In genomic region chr19:43462887-43463380, GRCh38 we compare ENCODE assay signal across 9 cellular contexts. TPM values are rescaled to one million over a fixed set of nuclear protein-coding genes. Genes with fewer than 3 reads are reported as not detected.
DNase-seq lines count a peak whose midpoint lies in the region; ATAC-seq, FAIRE-seq and TF ChIP-seq lines count a peak whose summit lies in the region.
"Had no signal": no experiment of that assay in that cellular context is flagged by ENCODE, and none has a peak within 500 bp of the region (broad histone marks: within the 10 kb centered on the region; RNA-seq: fewer than 3 reads in every experiment).

No MANE protein-coding gene starts in this region.

- ATAC-seq in pancreas (no peak), GM21423 (IDR thresholded peaks at IDR 0.05; ENCODE audit: unreplicated experiment) (no peak), mucosa of descending colon (no peak), GM18868 (IDR thresholded peaks at IDR 0.05; ENCODE audit: unreplicated experiment) (no peak)

- H3K9me3 ChIP-seq in OCI-LY7 (ENCODE audit: low read length) (no peaks in the 10 kb centered on the region), pancreas (no peaks in the 10 kb centered on the region), mucosa of descending colon (no peaks in the 10 kb centered on the region)

- POLR2A ChIA-PET in OCI-LY7 (lab: Charles Lee): no interaction called here

- no peak overlapping the region for H2AFZ ChIP-seq in OCI-LY7 (ENCODE audit: low read length)

- FAIRE-seq in pancreas (lab: Jason Lieb, UNC): no peak

- 8 to 10% methylated on average over 31 to 32 of the region's 32 CpGs for WGBS in pancreas, 2 donors

- H3K79me2 ChIP-seq in OCI-LY7 (ENCODE audit: insufficient read depth, low read depth, low read length): no peaks in the 10 kb centered on the region

- H3K36me3 ChIP-seq in OCI-LY7 (ENCODE audit: insufficient read depth, low read length) (no peaks in the 10 kb centered on the region), pancreas (no peaks in the 10 kb centered on the region), mucosa of descending colon (ENCODE audit: low read depth) (no peaks in the 10 kb centered on the region)

- intact Hi-C loops in OCI-LY7 (cut with micrococcal nuclease; ENCODE audit: unreplicated experiment): loop anchor here (2.0 kb wide), 1 partner anchor 42 kb away; the partner anchor contains the start of gene PHLDB3
- intact Hi-C loops in pancreas (cut with DNase I): no loop called here
- intact Hi-C loops in mucosa of descending colon (cut with DNase I, micrococcal nuclease): no loop called here

- H3K4me3 ChIP-seq in OCI-LY7 (ENCODE audit: low read depth, low read length, poor library complexity, severe bottlenecking): no peak overlapping the region
- peak overlapping the region; percentile 39 to 69 (median 48) for H3K4me3 ChIP-seq in pancreas
- H3K4me3 ChIP-seq in mucosa of descending colon: no peak overlapping the region

- H3K9me2 ChIP-seq in OCI-LY7 (ENCODE audit: insufficient read depth, low read length): no peaks in the 10 kb centered on the region

- H3K4me2 ChIP-seq in OCI-LY7 (ENCODE audit: low read length): 0 out of 2 replicates have a peak overlapping the region, but pooled peaks have one; percentile 3

- CTCF ChIA-PET in OCI-LY7 (lab: Charles Lee; ENCODE audit: unreplicated experiment): interaction anchor here (0.8 kb wide), 1 partner anchor 39 kb away, joined by 10 read pairs; no protein-coding TSS in a partner anchor

- H3K4me1 ChIP-seq in OCI-LY7 (ENCODE audit: insufficient read depth, low read length, poor library complexity, severe bottlenecking): peaks cover 9% of the 10 kb centered on the region
- peaks cover 0 to 3% (median 0%) of the 10 kb centered on the region in 3 donors for H3K4me1 ChIP-seq in pancreas
- peaks cover 23% of the 10 kb centered on the region for H3K4me1 ChIP-seq in mucosa of descending colon (ENCODE audit: low read depth)

- no TSS peak for BruUV-seq in OCI-LY7 (replicated peaks; lab: Mats Ljungman, UMichigan)

- no peaks in the 10 kb centered on the region for H4K20me1 ChIP-seq in OCI-LY7 (ENCODE audit: insufficient read depth, low read length)

- TF ChIP-seq CTCF in OCI-LY7 (conservative IDR thresholded peaks at IDR 0.05; ENCODE audit: low read length): no peak
- no peak for TF ChIP-seq CTCF in pancreas (IDR thresholded peaks at IDR 0.05)
- no peak for TF ChIP-seq CTCF in mucosa of descending colon (IDR thresholded peaks at IDR 0.05)

- H3K27me3 ChIP-seq in pancreas: no peaks in the 10 kb centered on the region

- DNase-seq in DMS79 treated with DMSO at 0.1 percent for 48 hours (lab: John Stamatoyannopoulos, UW): peak; percentile 79
- DNase-seq in OCI-LY7 (ENCODE audit: low spot score): no peak
- no peak for DNase-seq in epithelial cell of prostate (ENCODE audit: low read depth, low spot score)
- no peak for DNase-seq in pancreas
- DNase-seq in mucosa of descending colon: no peak
- no peak for DNase-seq in KBM-7

- H3K27ac ChIP-seq in OCI-LY7 (ENCODE audit: low read depth, low read length, poor library complexity, severe bottlenecking) (no peak overlapping the region), epithelial cell of prostate (peak overlapping the region; percentile 75), pancreas (peak overlapping the region in 2 of 4 donors; percentile 62 to 63)

- in situ Hi-C loops in KBM-7 (cut with MboI; ENCODE audit: low pct_unique_long_range_greater_than_20kb, low sequenced_read_pairs): no loop called here

RNA-seq across cellular contexts. Expression of gene LYPD3, which starts 2.5 kb away (rescaled TPM):
- not detected in 2 replicates for total RNA-seq in OCI-LY7 (2014; rRNA removed; shearing (Covaris generic))
- 0.42 TPM in 1 of 2 replicates, not detected in the other for total RNA-seq in OCI-LY7 (2022)
- total RNA-seq in pancreas: under 1 TPM; 0.20 to 0.53 (median 0.31) TPM
- 1 to 10 TPM in 1 of 2 donors, under 1 TPM in 1; 0.38 to 1.7 TPM for polyA plus RNA-seq in pancreas
- total RNA-seq in mucosa of descending colon: 1 to 10 TPM in 1 of 3 donors, under 1 TPM in 2; 0.23 to 1.5 (median 0.46) TPM

RNA-seq across cellular contexts. Expression of gene PHLDB3, which starts 41.6 kb away (rescaled TPM):
- 12.9 and 20.6 TPM in 2 replicates for total RNA-seq in OCI-LY7 (2014; rRNA removed; shearing (Covaris generic))
- total RNA-seq in OCI-LY7 (2022): 6.0 and 9.9 TPM in 2 replicates
- total RNA-seq in pancreas: 10 to 100 TPM in 2 of 6 donors, 1 to 10 TPM in 4; 7.2 to 12.8 (median 9.5) TPM
- 10 to 100 TPM; 22.3 to 33.7 TPM for polyA plus RNA-seq in pancreas
- total RNA-seq in mucosa of descending colon: 10 to 100 TPM; 13.2 to 22.4 (median 21.3) TPM

RNA-seq across cellular contexts. Expression of gene TEX101, which starts 48.2 kb away (rescaled TPM):
- not detected in 2 replicates for total RNA-seq in OCI-LY7 (2014; rRNA removed; shearing (Covaris generic))
- total RNA-seq in OCI-LY7 (2022): not detected in 2 replicates
- not detected for total RNA-seq in pancreas
- polyA plus RNA-seq in pancreas: not detected
- under 1 TPM in 1 of 3 donors, not detected in 2; 0.35 TPM for total RNA-seq in mucosa of descending colon
- total RNA-seq: myocyte had no signal

Comparison
In these comparisons a context has a peak if more than half of its experiments do, and no peak if none do; other contexts are left out.
1. H3K4me3 ChIP-seq: peak in pancreas (4 of 4); none in OCI-LY7 (single experiment) and mucosa of descending colon (single experiment).